Comparison of ENCODE assay signal across 2 cellular contexts in the genomic region with DNA sequence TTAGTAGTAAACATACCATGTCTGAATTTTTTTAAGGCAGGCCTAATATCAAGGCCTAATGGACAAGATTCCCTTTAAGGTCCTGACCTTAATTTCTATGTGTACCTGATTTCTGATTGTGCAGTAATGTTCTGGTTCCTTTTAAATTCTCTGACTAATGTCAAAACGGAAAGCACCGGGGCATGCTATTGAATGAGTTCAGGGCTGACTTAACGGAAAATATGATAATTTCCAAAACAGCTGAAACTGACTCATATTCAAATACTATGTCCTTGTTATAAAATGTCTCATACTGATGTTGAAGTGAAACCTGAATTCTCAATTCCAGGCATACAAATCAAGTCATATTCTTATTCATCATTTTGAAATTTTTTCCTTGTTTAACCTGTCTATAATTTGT.
TF ChIP-seq lines count a peak whose summit lies in the region.

No MANE protein-coding gene starts in this region.

TF ChIP-seq in endothelial cell of umbilical vein, 7 proteins besides CTCF, POLR2A, EP300 and RAD21 (continued from another document):
- TF ChIP-seq MAX (IDR thresholded peaks at IDR 0.05; ENCODE audit: insufficient read depth, insufficient read length), result no peak

TF ChIP-seq in HEK293T, 16 proteins besides CTCF, POLR2A, EP300 and RAD21 (continued from another document):
- TF ChIP-seq FOXK2 (IDR thresholded peaks at IDR 0.05) (no peak), NFRKB (IDR thresholded peaks at IDR 0.05) (no peak), ZNF384 (IDR thresholded peaks at IDR 0.05) (no peak), SP1 (IDR thresholded peaks at IDR 0.05) (no peak), HDGF (IDR thresholded peaks at IDR 0.05; ENCODE audit: borderline replicate concordance) (no peak), ELF4 (IDR thresholded peaks at IDR 0.05) (no peak), FOXM1 (IDR thresholded peaks at IDR 0.05; ENCODE audit: borderline replicate concordance) (no peak), L3MBTL2 (conservative IDR thresholded peaks at IDR 0.05) (no peak), PKNOX1 (IDR thresholded peaks at IDR 0.05) (no peak), TARDBP (IDR thresholded peaks at IDR 0.05) (no peak)
